Comparison of ENCODE assay signal across 11 cellular contexts in the genomic region with DNA sequence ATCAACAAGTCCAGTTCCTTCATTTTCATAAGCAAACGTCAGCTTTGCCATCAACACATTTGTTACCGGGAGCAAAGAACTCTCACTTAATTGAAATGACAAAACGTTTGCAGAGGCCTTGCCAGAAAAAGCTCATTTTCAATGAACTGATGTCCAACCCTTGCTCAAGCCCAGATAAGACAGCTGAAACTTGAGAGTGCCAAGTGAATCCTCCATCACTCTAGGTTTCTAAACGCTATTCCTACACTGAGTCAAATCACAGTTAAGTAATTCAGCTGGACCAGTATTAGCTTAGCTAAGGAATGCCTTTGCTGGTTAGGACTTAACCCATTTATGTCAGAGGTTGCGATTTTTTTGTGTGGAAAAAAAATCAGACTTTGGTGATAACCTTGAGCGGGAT. TPM values are rescaled to one million over a fixed set of nuclear protein-coding genes. Genes with fewer than 3 reads are reported as not detected.
DNase-seq lines count a peak whose midpoint lies in the region; ATAC-seq and TF ChIP-seq lines count a peak whose summit lies in the region.
"Had no signal": no experiment of that assay in that cellular context is flagged by ENCODE, and none has a peak within 500 bp of the region (broad histone marks: within the 10 kb centered on the region; RNA-seq: fewer than 3 reads in every experiment).

No MANE protein-coding gene starts in this region.

- peak; percentile 24 for DNase-seq in activated CD8-positive, alpha-beta memory T cell treated with anti-CD3 and anti-CD28 coated beads for 24 hours
- no peak for DNase-seq in activated CD8-positive, alpha-beta memory T cell treated with anti-CD3 and anti-CD28 coated beads, Interleukin-2, amount 50 U/mL, for 48 hours
- no peak for DNase-seq in activated naive CD8-positive, alpha-beta T cell treated with anti-CD3 and anti-CD28 coated beads, Interleukin-2, amount 50 U/mL, for 24 hours
- DNase-seq in right atrium auricular region (ENCODE audit: low spot score) (no peak), spleen (no peak), NCI-H2029 treated with DMSO at 0.1 percent for 48 hours (lab: John Stamatoyannopoulos, UW) (no peak), thyroid gland (no peak)
- DNase-seq: NCI-H187 treated with DMSO at 0.1 percent for 48 hours had no signal

- H3K4me3 Mint-ChIP-seq in activated naive CD8-positive, alpha-beta T cell treated with anti-CD3 and anti-CD28 coated beads, Interleukin-2, amount 50 U/mL, for 24 hours, result peak overlapping the region; percentile 55

- no peaks in the 10 kb centered on the region for H3K9me3 Mint-ChIP-seq in activated naive CD8-positive, alpha-beta T cell treated with anti-CD3 and anti-CD28 coated beads, Interleukin-2, amount 50 U/mL, for 24 hours

- H3K4me3 ChIP-seq in right atrium auricular region (no peak overlapping the region), spleen (peak overlapping the region in 1 of 8 donors; percentile 29), thyroid gland (replicated peaks in 1 of 3) (no peak overlapping the region)

- intact Hi-C loops in spleen (cut with DNase I; ENCODE audit: low total_unique reads) (no loop called here), thyroid gland (cut with DNase I) (no loop called here)

- peak overlapping the region; percentile 19 to 28 for H3K27ac ChIP-seq in right atrium auricular region
- peak overlapping the region in 7 of 8 donors; percentile 41 to 88 (median 76) for H3K27ac ChIP-seq in spleen
- H3K27ac ChIP-seq in thyroid gland, result no peak overlapping the region

- H3K4me1 Mint-ChIP-seq in activated naive CD8-positive, alpha-beta T cell treated with anti-CD3 and anti-CD28 coated beads, Interleukin-2, amount 50 U/mL, for 24 hours, result peaks cover 81% of the 10 kb centered on the region

- H3K36me3 Mint-ChIP-seq in activated naive CD8-positive, alpha-beta T cell treated with anti-CD3 and anti-CD28 coated beads, Interleukin-2, amount 50 U/mL, for 24 hours (ENCODE audit: low read depth), result peaks cover 42% of the 10 kb centered on the region

- H3K4me1 ChIP-seq in right atrium auricular region (peaks cover 0 to 64% of the 10 kb centered on the region in 2 donors), spleen (peaks cover 59 to 100% (median 84%) of the 10 kb centered on the region in 6 donors), thyroid gland (peaks cover 25 to 35% of the 10 kb centered on the region in 2 donors)

- H3K27me3 ChIP-seq in right atrium auricular region, result no peaks in the 10 kb centered on the region
- H3K27me3 ChIP-seq in spleen (replicated peaks in 1 of 7), result no peaks in the 10 kb centered on the region
- no peaks in the 10 kb centered on the region for H3K27me3 ChIP-seq in thyroid gland

- H3K27me3 Mint-ChIP-seq in activated naive CD8-positive, alpha-beta T cell treated with anti-CD3 and anti-CD28 coated beads, Interleukin-2, amount 50 U/mL, for 24 hours, result no peaks in the 10 kb centered on the region

- TF ChIP-seq POLR2A in spleen (IDR thresholded peaks at IDR 0.05) (no peak), thyroid gland (IDR thresholded peaks at IDR 0.05) (no peak)

- peaks cover under 1% of the 10 kb centered on the region for H3K36me3 ChIP-seq in right atrium auricular region
- H3K36me3 ChIP-seq in spleen, result peaks cover 0 to 1% (median under 1%) of the 10 kb centered on the region in 6 donors
- no peaks in the 10 kb centered on the region for H3K36me3 ChIP-seq in thyroid gland

- 61 to 74% (median 71%) methylated on average over 6 of the region's 6 CpGs for WGBS in spleen, 5 donors
- WGBS in thyroid gland, 2 donors, result 64 to 68% methylated on average over 6 of the region's 6 CpGs

- H3K9me3 ChIP-seq in right atrium auricular region, result no peaks in the 10 kb centered on the region
- H3K9me3 ChIP-seq in spleen, result no peaks in the 10 kb centered on the region
- no peaks in the 10 kb centered on the region for H3K9me3 ChIP-seq in thyroid gland

- peak overlapping the region; percentile 78 for H3K27ac Mint-ChIP-seq in activated naive CD8-positive, alpha-beta T cell treated with anti-CD3 and anti-CD28 coated beads, Interleukin-2, amount 50 U/mL, for 24 hours

- ATAC-seq in activated naive CD8-positive, alpha-beta T cell treated with anti-CD3 and anti-CD28 coated beads, Interleukin-2, amount 50 U/mL, for 24 hours, result no peak
- no peak for ATAC-seq in GM18909 (IDR thresholded peaks at IDR 0.05; ENCODE audit: poor library complexity, unreplicated experiment)
- ATAC-seq: HCT116, HepG2 had no signal

- TF ChIP-seq CTCF in right atrium auricular region (IDR thresholded peaks at IDR 0.05), result no peak
- TF ChIP-seq CTCF in spleen (IDR thresholded peaks at IDR 0.05 in 8 of 11, conservative IDR thresholded peaks at IDR 0.05 in 3 of 11), result no peak
- TF ChIP-seq CTCF in thyroid gland (IDR thresholded peaks at IDR 0.05), result no peak

RNA-seq across cellular contexts. Expression of a gene that starts 11.5 kb away (rescaled TPM):
- 10 to 100 TPM; 23.1 to 26.1 TPM for total RNA-seq in right atrium auricular region
- total RNA-seq in spleen, result 10 to 100 TPM; 50.2 to 99.5 (median 55.9) TPM
- polyA plus RNA-seq in spleen, result 1 to 10 TPM; 6.8 to 9.2 (median 8.3) TPM
- total RNA-seq in thyroid gland, result 10 to 100 TPM; 13.8 to 26.6 (median 18.5) TPM

RNA-seq across cellular contexts. Expression of a gene that starts 36.9 kb away (rescaled TPM):
- total RNA-seq in right atrium auricular region (10 to 100 TPM; 52.4 to 60.6 TPM), spleen (100 to 1,000 TPM in 1 of 7 donors, 10 to 100 TPM in 6; 47.3 to 109 (median 63.8) TPM), thyroid gland (10 to 100 TPM; 50.4 to 77.3 (median 65.6) TPM)
- 10 to 100 TPM; 25.7 to 41.1 (median 39.7) TPM for polyA plus RNA-seq in spleen

RNA-seq across cellular contexts. Expression of a gene that starts 54.7 kb away (rescaled TPM):
- total RNA-seq in right atrium auricular region, result 10 to 100 TPM; 21.4 to 24.9 TPM
- total RNA-seq in spleen, result 10 to 100 TPM; 56.2 to 85.4 (median 68.8) TPM
- 10 to 100 TPM; 74.6 to 75.1 (median 74.7) TPM for polyA plus RNA-seq in spleen
- 100 to 1,000 TPM in 1 of 4 donors, 10 to 100 TPM in 3; 34.8 to 111 (median 71.1) TPM for total RNA-seq in thyroid gland

Comparison
In these comparisons a context has a peak if more than half of its experiments do, and no peak if none do; other contexts are left out.
1. H3K27ac ChIP-seq: peak in right atrium auricular region (2 of 2) and spleen (7 of 8); none in thyroid gland (0 of 3).